ENCODE assay signal across 1 cellular context in the genomic region with DNA sequence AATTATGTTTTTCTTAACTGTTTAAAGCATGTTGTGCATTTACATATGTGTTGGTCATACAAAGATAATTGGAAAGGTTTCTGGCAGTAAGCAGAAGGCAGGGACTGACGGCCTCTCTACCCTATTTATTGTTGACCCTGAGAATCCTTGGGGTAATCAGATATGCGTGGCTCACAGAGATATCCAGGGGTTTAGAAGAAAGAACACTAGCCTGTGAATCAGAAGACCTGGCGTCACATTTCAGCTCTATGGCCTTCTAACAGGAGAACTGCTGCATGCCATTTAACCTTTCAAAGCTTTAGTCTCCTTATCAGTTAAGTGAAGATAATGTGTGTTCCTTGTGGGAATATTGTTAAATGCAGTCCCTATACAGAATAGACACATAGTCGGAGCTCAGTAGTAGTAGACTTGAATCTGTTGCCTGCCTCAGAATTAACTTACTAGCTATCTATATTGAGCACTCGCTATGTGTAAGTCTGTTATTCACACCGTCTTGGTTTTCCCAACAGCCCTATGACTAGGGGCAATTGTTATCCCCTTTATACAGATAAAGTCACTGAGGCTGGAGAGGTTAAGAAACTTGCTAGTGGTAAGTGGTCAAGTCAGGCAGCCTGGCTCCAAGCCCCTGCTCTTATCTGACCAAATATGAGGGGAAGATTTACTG.
A peak's percentile ranks its signal among the peaks of the same experiment; 100 is the strongest.
TF ChIP-seq lines count a peak whose summit lies in the region.

No MANE protein-coding gene starts in this region.

TF ChIP-seq in GM23338, 12 proteins besides CTCF, POLR2A, EP300 and RAD21 (continued from another document):
- TF ChIP-seq, protein P1, sequence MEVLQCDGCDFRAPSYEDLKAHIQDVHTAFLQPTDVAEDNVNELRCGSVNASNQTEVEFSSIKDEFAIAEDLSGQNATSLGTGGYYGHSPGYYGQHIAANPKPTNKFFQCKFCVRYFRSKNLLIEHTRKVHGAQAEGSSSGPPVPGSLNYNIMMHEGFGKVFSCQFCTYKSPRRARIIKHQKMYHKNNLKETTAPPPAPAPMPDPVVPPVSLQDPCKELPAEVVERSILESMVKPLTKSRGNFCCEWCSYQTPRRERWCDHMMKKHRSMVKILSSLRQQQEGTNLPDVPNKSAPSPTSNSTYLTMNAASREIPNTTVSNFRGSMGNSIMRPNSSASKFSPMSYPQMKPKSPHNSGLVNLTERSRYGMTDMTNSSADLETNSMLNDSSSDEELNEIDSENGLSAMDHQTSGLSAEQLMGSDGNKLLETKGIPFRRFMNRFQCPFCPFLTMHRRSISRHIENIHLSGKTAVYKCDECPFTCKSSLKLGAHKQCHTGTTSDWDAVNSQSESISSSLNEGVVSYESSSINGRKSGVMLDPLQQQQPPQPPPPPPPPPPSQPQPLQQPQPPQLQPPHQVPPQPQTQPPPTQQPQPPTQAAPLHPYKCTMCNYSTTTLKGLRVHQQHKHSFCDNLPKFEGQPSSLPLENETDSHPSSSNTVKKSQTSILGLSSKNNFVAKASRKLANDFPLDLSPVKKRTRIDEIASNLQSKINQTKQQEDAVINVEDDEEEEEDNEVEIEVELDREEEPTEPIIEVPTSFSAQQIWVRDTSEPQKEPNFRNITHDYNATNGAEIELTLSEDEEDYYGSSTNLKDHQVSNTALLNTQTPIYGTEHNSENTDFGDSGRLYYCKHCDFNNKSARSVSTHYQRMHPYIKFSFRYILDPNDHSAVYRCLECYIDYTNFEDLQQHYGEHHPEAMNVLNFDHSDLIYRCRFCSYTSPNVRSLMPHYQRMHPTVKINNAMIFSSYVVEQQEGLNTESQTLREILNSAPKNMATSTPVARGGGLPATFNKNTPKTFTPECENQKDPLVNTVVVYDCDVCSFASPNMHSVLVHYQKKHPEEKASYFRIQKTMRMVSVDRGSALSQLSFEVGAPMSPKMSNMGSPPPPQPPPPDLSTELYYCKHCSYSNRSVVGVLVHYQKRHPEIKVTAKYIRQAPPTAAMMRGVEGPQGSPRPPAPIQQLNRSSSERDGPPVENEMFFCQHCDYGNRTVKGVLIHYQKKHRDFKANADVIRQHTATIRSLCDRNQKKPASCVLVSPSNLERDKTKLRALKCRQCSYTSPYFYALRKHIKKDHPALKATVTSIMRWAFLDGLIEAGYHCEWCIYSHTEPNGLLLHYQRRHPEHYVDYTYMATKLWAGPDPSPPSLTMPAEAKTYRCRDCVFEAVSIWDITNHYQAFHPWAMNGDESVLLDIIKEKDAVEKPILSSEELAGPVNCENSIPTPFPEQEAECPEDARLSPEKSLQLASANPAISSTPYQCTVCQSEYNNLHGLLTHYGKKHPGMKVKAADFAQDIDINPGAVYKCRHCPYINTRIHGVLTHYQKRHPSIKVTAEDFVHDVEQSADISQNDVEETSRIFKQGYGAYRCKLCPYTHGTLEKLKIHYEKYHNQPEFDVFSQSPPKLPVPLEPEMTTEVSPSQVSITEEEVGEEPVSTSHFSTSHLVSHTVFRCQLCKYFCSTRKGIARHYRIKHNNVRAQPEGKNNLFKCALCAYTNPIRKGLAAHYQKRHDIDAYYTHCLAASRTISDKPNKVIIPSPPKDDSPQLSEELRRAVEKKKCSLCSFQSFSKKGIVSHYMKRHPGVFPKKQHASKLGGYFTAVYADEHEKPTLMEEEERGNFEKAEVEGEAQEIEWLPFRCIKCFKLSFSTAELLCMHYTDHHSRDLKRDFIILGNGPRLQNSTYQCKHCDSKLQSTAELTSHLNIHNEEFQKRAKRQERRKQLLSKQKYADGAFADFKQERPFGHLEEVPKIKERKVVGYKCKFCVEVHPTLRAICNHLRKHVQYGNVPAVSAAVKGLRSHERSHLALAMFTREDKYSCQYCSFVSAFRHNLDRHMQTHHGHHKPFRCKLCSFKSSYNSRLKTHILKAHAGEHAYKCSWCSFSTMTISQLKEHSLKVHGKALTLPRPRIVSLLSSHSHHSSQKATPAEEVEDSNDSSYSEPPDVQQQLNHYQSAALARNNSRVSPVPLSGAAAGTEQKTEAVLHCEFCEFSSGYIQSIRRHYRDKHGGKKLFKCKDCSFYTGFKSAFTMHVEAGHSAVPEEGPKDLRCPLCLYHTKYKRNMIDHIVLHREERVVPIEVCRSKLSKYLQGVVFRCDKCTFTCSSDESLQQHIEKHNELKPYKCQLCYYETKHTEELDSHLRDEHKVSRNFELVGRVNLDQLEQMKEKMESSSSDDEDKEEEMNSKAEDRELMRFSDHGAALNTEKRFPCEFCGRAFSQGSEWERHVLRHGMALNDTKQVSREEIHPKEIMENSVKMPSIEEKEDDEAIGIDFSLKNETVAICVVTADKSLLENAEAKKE (CRISPR knock-in tag; IDR thresholded peaks at IDR 0.05) = 0 out of 2 replicates have a peak, but pooled peaks have one; percentile 3
- TF ChIP-seq EZH2phosphoT487 (IDR thresholded peaks at IDR 0.05; ENCODE audit: unreplicated experiment) (no peak), ZNF331 (CRISPR knock-in tag; IDR thresholded peaks at IDR 0.05; ENCODE audit: low read depth) (no peak), EZH2 (IDR thresholded peaks at IDR 0.05; ENCODE audit: low read depth, unreplicated experiment) (no peak)
